Comparison of ENCODE assay signal across 17 cellular contexts in genomic region chr5:32503261-32503660, GRCh38. TPM values are rescaled to one million over a fixed set of nuclear protein-coding genes. Genes with fewer than 3 reads are reported as not detected.
DNase-seq lines count a peak whose midpoint lies in the region; ATAC-seq and TF ChIP-seq lines count a peak whose summit lies in the region.
"Had no signal": no experiment of that assay in that cellular context is flagged by ENCODE, and none has a peak within 500 bp of the region (broad histone marks: within the 10 kb centered on the region; RNA-seq: fewer than 3 reads in every experiment).

No MANE protein-coding gene starts in this region.

- peaks cover 12% of the 10 kb centered on the region for H3K27me3 Mint-ChIP-seq in osteocyte (ENCODE audit: unreplicated experiment)

- no peaks in the 10 kb centered on the region for H3K9me3 Mint-ChIP-seq in osteocyte (ENCODE audit: unreplicated experiment)
- H3K9me3 Mint-ChIP-seq: CD4-positive, CD25-positive, alpha-beta regulatory T cell; CD8-positive, alpha-beta memory T cell; GM23338 had no signal

- peaks cover 54% of the 10 kb centered on the region for H3K4me1 Mint-ChIP-seq in osteocyte (ENCODE audit: unreplicated experiment)

- ATAC-seq in HG03378 (IDR thresholded peaks at IDR 0.05; ENCODE audit: unreplicated experiment) = no peak
- ATAC-seq: GM23338 had no signal

- no peak overlapping the region for H3K4me3 Mint-ChIP-seq in osteocyte (ENCODE audit: unreplicated experiment)
- H3K4me3 Mint-ChIP-seq: CD8-positive, alpha-beta memory T cell; GM23338 had no signal

- H3K27ac Mint-ChIP-seq in osteocyte (ENCODE audit: unreplicated experiment) = peak overlapping the region; percentile 25
- H3K27ac Mint-ChIP-seq: CD4-positive, CD25-positive, alpha-beta regulatory T cell; CD8-positive, alpha-beta memory T cell; GM23338 had no signal

- H3K9me3 ChIP-seq in SJSA1 (replicated peaks) = no peaks in the 10 kb centered on the region
- H3K9me3 ChIP-seq: BE2C, Caco-2 had no signal

- H3K27me3 ChIP-seq in SJSA1 (replicated peaks) = no peaks in the 10 kb centered on the region
- H3K27me3 ChIP-seq: BE2C had no signal

- H3K4me3 ChIP-seq in SJSA1 (no peak overlapping the region), fibroblast of villous mesenchyme (ENCODE audit: low read depth, low read length) (no peak overlapping the region)
- H3K4me3 ChIP-seq: GM23338 had no signal

- H3K36me3 ChIP-seq in SJSA1 = no peaks in the 10 kb centered on the region
- H3K36me3 ChIP-seq: BE2C had no signal

- H3K4me1 ChIP-seq in SJSA1 (replicated peaks) = peaks cover 52% of the 10 kb centered on the region

- H3K27ac ChIP-seq in SJSA1 = peak overlapping the region; percentile 27; the same call in 1 of the 2 replicates

- H3K36me3 Mint-ChIP-seq in osteocyte (ENCODE audit: unreplicated experiment) = no peaks in the 10 kb centered on the region
- H3K36me3 Mint-ChIP-seq: CD4-positive, CD25-positive, alpha-beta regulatory T cell; CD8-positive, alpha-beta memory T cell had no signal

- peak; percentile 66 to 71 for DNase-seq in SJSA1 (ENCODE audit: low read depth in 1 of 2, low spot score in 2 of 2)
- peak; percentile 47 for DNase-seq in fibroblast of villous mesenchyme (ENCODE audit: low read depth)
- no peak for DNase-seq in osteocyte (ENCODE audit: extremely low spot score, unreplicated experiment)
- no peak for DNase-seq in islet precursor cell
- DNase-seq in DMS79 treated with DMSO at 0.1 percent for 48 hours (lab: John Stamatoyannopoulos, UW) = no peak
- no peak for DNase-seq in COLO668 (lab: John Stamatoyannopoulos, UW; ENCODE audit: unreplicated experiment)
- DNase-seq: ACHN; BE2C; C1 segment of cervical spinal cord; Caco-2; CD4-positive, CD25-positive, alpha-beta regulatory T cell; CD8-positive, alpha-beta memory T cell; GDM1; HCEC 1CT; IMR-90 had no signal

- TF ChIP-seq CTCF in fibroblast of villous mesenchyme (IDR thresholded peaks at IDR 0.05; ENCODE audit: insufficient read depth, low read depth, low read length) (no peak), osteocyte (IDR thresholded peaks at IDR 0.05) (no peak)

RNA-seq across cellular contexts. Expression of gene ZFR, which starts 58.7 kb away (rescaled TPM):
- 59.8 and 83.5 TPM in 2 replicates for total RNA-seq in SJSA1 (2014; rRNA removed; shearing (Covaris generic))
- 73.4 and 122 TPM in 2 replicates for total RNA-seq in fibroblast of villous mesenchyme
- 85.6 and 87.1 TPM in 2 replicates for total RNA-seq in osteocyte

Comparison
In these comparisons a context has a peak if more than half of its experiments do, and no peak if none do; other contexts are left out.
1. DNase-seq: peak in SJSA1 (2 of 2) and fibroblast of villous mesenchyme (single experiment); none in osteocyte (single experiment), islet precursor cell (single experiment), DMS79 treated with DMSO at 0.1 percent for 48 hours (single experiment) and COLO668 (single experiment).